8 cellular contexts compared by ENCODE assay signal in genomic region chr4:56681158-56681848, GRCh38. TPM values are rescaled to one million over a fixed set of nuclear protein-coding genes. Genes with fewer than 3 reads are reported as not detected.
DNase-seq lines count a peak whose midpoint lies in the region; ATAC-seq and TF ChIP-seq lines count a peak whose summit lies in the region.

TSS of gene HOPX (minus strand) at chr4:56681296. CDS start at chr4:56657816, 23,480 bp downstream.

- H3K36me3 Mint-ChIP-seq in activated B cell treated with CpG ODN at 0.5 μM for 24 hours (ENCODE audit: low read depth) (no peaks in the 10 kb centered on the region), type B pancreatic cell (peaks cover 3% of the 10 kb centered on the region)
- H3K36me3 Mint-ChIP-seq in natural killer cell treated with Interleukin-12 subunit alpha and Interleukin-12 subunit beta and Interleukin-15 and Interleukin-18, amount 100 ng/mL, for 72 hours, result no peaks in the 10 kb centered on the region

- DNase-seq in GM10248 (ENCODE audit: extremely low spot score) (peak; percentile 42), activated B cell treated with CpG ODN at 0.5 μM for 24 hours (no peak), type B pancreatic cell (ENCODE audit: extremely low spot score, unreplicated experiment) (no peak), HPDE6-E6E7 (ENCODE audit: extremely low spot score) (no peak), HuH-7.5 (ENCODE audit: low spot score) (no peak)
- DNase-seq in central memory CD4-positive, alpha-beta T cell, result peak; percentile 12
- no peak for DNase-seq in natural killer cell treated with Interleukin-12 subunit alpha and Interleukin-12 subunit beta and Interleukin-15 and Interleukin-18, amount 100 ng/mL, for 72 hours (ENCODE audit: low spot score)

- H3K4me3 Mint-ChIP-seq in activated B cell treated with CpG ODN at 0.5 μM for 24 hours, result peak within 1 kb of the TSS; percentile 64
- peak within 1 kb of the TSS; percentile 43 for H3K4me3 Mint-ChIP-seq in natural killer cell treated with Interleukin-12 subunit alpha and Interleukin-12 subunit beta and Interleukin-15 and Interleukin-18, amount 100 ng/mL, for 72 hours
- peak within 1 kb of the TSS; percentile 78 for H3K4me3 Mint-ChIP-seq in type B pancreatic cell

- ATAC-seq in HG03025 (IDR thresholded peaks at IDR 0.05; ENCODE audit: low FRiP score, unreplicated experiment), result peak; percentile 92
- ATAC-seq in activated B cell treated with CpG ODN at 0.5 μM for 24 hours (ENCODE audit: low read depth), result peak; percentile 42
- ATAC-seq in natural killer cell treated with Interleukin-12 subunit alpha and Interleukin-12 subunit beta and Interleukin-15 and Interleukin-18, amount 100 ng/mL, for 72 hours, result peak; percentile 69 to 79

- H3K27me3 Mint-ChIP-seq in activated B cell treated with CpG ODN at 0.5 μM for 24 hours (no peaks in the 10 kb centered on the region), type B pancreatic cell (peaks cover 2% of the 10 kb centered on the region)
- peaks cover 16 to 32% of the 10 kb centered on the region in 2 donors for H3K27me3 Mint-ChIP-seq in natural killer cell treated with Interleukin-12 subunit alpha and Interleukin-12 subunit beta and Interleukin-15 and Interleukin-18, amount 100 ng/mL, for 72 hours

- POLR2A ChIA-PET in GM10248 (lab: Yijun Ruan, JAX) (no interaction called here), activated B cell treated with CpG ODN at 0.5 μM for 24 hours (lab: Charles Lee) (no interaction called here)

- no peak within 1 kb of the TSS for H3K27ac Mint-ChIP-seq in activated B cell treated with CpG ODN at 0.5 μM for 24 hours
- H3K27ac Mint-ChIP-seq in natural killer cell treated with Interleukin-12 subunit alpha and Interleukin-12 subunit beta and Interleukin-15 and Interleukin-18, amount 100 ng/mL, for 72 hours, result peak within 1 kb of the TSS; percentile 13 to 19
- peak within 1 kb of the TSS; percentile 89 for H3K27ac Mint-ChIP-seq in type B pancreatic cell

- H3K9me3 Mint-ChIP-seq in activated B cell treated with CpG ODN at 0.5 μM for 24 hours (no peaks in the 10 kb centered on the region), type B pancreatic cell (peaks cover 6% of the 10 kb centered on the region)
- H3K9me3 Mint-ChIP-seq in natural killer cell treated with Interleukin-12 subunit alpha and Interleukin-12 subunit beta and Interleukin-15 and Interleukin-18, amount 100 ng/mL, for 72 hours, result no peaks in the 10 kb centered on the region

- H3K4me1 Mint-ChIP-seq in activated B cell treated with CpG ODN at 0.5 μM for 24 hours (peaks cover 15% of the 10 kb centered on the region), type B pancreatic cell (ENCODE audit: unreplicated experiment) (peaks cover 14% of the 10 kb centered on the region)
- H3K4me1 Mint-ChIP-seq in natural killer cell treated with Interleukin-12 subunit alpha and Interleukin-12 subunit beta and Interleukin-15 and Interleukin-18, amount 100 ng/mL, for 72 hours (ENCODE audit: low read depth in 2 of 2), result peaks cover 15 to 19% of the 10 kb centered on the region in 2 donors

- intact Hi-C loops in activated B cell treated with CpG ODN at 0.5 μM for 24 hours (cut with micrococcal nuclease), result no loop called here

- TF ChIP-seq CTCF in GM10248 (IDR thresholded peaks at IDR 0.05; ENCODE audit: control extremely low read depth, extremely low read depth, low read depth, missing control alignments) (no peak), activated B cell treated with CpG ODN at 0.5 μM for 24 hours (IDR thresholded peaks at IDR 0.05) (no peak), type B pancreatic cell (conservative IDR thresholded peaks at IDR 0.05) (no peak)

- CTCF ChIA-PET in GM10248 (lab: Yijun Ruan, JAX), result interaction anchor here (1.2 kb wide), 1 partner anchor 31 kb away, joined by 4 read pairs; no protein-coding TSS in a partner anchor
- CTCF ChIA-PET in activated B cell treated with CpG ODN at 0.5 μM for 24 hours (lab: Charles Lee), result no interaction called here

RNA-seq across cellular contexts. Expression of gene HOPX, which starts in this region (rescaled TPM):
- 13.2 and 14.2 TPM in 2 replicates for total RNA-seq in activated B cell treated with CpG ODN at 0.5 μM for 24 hours
- total RNA-seq in natural killer cell treated with Interleukin-12 subunit alpha and Interleukin-12 subunit beta and Interleukin-15 and Interleukin-18, amount 100 ng/mL, for 72 hours, result 100 to 1,000 TPM; 100 to 281 TPM
- 42.1 and 136 TPM in 2 replicates for total RNA-seq in type B pancreatic cell (ENCODE audit: low replicate concordance)

Comparison
In these comparisons a context has a peak if more than half of its experiments do, and no peak if none do; other contexts are left out.
1. DNase-seq: peak in GM10248 (single experiment) and central memory CD4-positive, alpha-beta T cell (single experiment); none in activated B cell treated with CpG ODN at 0.5 μM for 24 hours (single experiment), natural killer cell treated with Interleukin-12 subunit alpha and Interleukin-12 subunit beta and Interleukin-15 and Interleukin-18, amount 100 ng/mL, for 72 hours (single experiment), type B pancreatic cell (single experiment), HPDE6-E6E7 (single experiment) and HuH-7.5 (single experiment).
2. ATAC-seq: peak in every context shown above with its lines; median percentile 92 in HG03025; 74 in natural killer cell treated with Interleukin-12 subunit alpha and Interleukin-12 subunit beta and Interleukin-15 and Interleukin-18, amount 100 ng/mL, for 72 hours; 42 in activated B cell treated with CpG ODN at 0.5 μM for 24 hours.
3. Peak in every context shown above with its lines, with median percentiles within 50 percentile points of each other: H3K4me3 Mint-ChIP-seq.